14 cellular contexts compared by ENCODE assay signal in genomic region chr6:31576897-31577341, GRCh38. TPM values are rescaled to one million over a fixed set of nuclear protein-coding genes. Genes with fewer than 3 reads are reported as not detected.
DNase-seq lines count a peak whose midpoint lies in the region; ATAC-seq and TF ChIP-seq lines count a peak whose summit lies in the region.
"Had no signal": no experiment of that assay in that cellular context is flagged by ENCODE, and none has a peak within 500 bp of the region (broad histone marks: within the 10 kb centered on the region; RNA-seq: fewer than 3 reads in every experiment).

No MANE protein-coding gene starts in this region.

- peaks cover 0 to 31% (median 17%) of the 10 kb centered on the region in 11 experiments; a peak in 15 of 22 replicates for H4K20me1 ChIP-seq in BLaER1 treated with 17β-estradiol and CSF1 and Interleukin-3, amounts not matched to agents 10 nM and 100 nM

- H3K9ac ChIP-seq in BLaER1 treated with 17β-estradiol and CSF1 and Interleukin-3, amounts not matched to agents 10 nM and 100 nM: peak overlapping the region; percentile 82 to 94 (median 87)

- intact Hi-C loops in Right ventricle myocardium inferior (cut with DNase I): no loop called here

- H3K9me3 Mint-ChIP-seq in activated T-cell treated with anti-CD3 and anti-CD28 coated beads, Interleukin-2, amount 50 U/mL, for 24 hours: no peaks in the 10 kb centered on the region
- H3K9me3 Mint-ChIP-seq in naive B cell: no peaks in the 10 kb centered on the region

- H3K27me3 ChIP-seq in BLaER1 treated with 17β-estradiol and CSF1 and Interleukin-3, amounts not matched to agents 10 nM and 100 nM: no peaks in the 10 kb centered on the region

- peak overlapping the region in 10 of 11 experiments; percentile 74 to 93 (median 86); a peak in 19 of 22 replicates for H3K27ac ChIP-seq in BLaER1 treated with 17β-estradiol and CSF1 and Interleukin-3, amounts not matched to agents 10 nM and 100 nM
- H3K27ac ChIP-seq: C4-2B, suprapubic skin, VCaP had no signal

- H3K4me3 Mint-ChIP-seq in activated T-cell treated with anti-CD3 and anti-CD28 coated beads, Interleukin-2, amount 50 U/mL, for 24 hours: peak overlapping the region; percentile 97
- peak overlapping the region; percentile 89 to 100 (median 98) for H3K4me3 Mint-ChIP-seq in naive B cell

- ATAC-seq in naive B cell (ENCODE audit: low read depth in 2 of 2) (no peak), Right ventricle myocardium inferior (no peak)

- H3K36me3 ChIP-seq in BLaER1 treated with 17β-estradiol and CSF1 and Interleukin-3, amounts not matched to agents 10 nM and 100 nM: peaks cover 18 to 28% (median 26%) of the 10 kb centered on the region in 11 experiments
- H3K36me3 ChIP-seq: suprapubic skin had no signal

- H3K36me3 Mint-ChIP-seq in activated T-cell treated with anti-CD3 and anti-CD28 coated beads, Interleukin-2, amount 50 U/mL, for 24 hours (ENCODE audit: low read depth): peaks cover 92% of the 10 kb centered on the region
- peaks cover 6 to 23% of the 10 kb centered on the region in 2 donors for H3K36me3 Mint-ChIP-seq in naive B cell

- no peaks in the 10 kb centered on the region for H3K27me3 Mint-ChIP-seq in activated T-cell treated with anti-CD3 and anti-CD28 coated beads, Interleukin-2, amount 50 U/mL, for 24 hours
- no peaks in the 10 kb centered on the region for H3K27me3 Mint-ChIP-seq in naive B cell

- TF ChIP-seq CTCF in GM20000 (IDR thresholded peaks at IDR 0.05; ENCODE audit: extremely low read depth, missing control alignments): no peak

- peaks cover 78% of the 10 kb centered on the region for H3K4me1 Mint-ChIP-seq in activated T-cell treated with anti-CD3 and anti-CD28 coated beads, Interleukin-2, amount 50 U/mL, for 24 hours (ENCODE audit: low read depth)
- peaks cover 84 to 95% (median 85%) of the 10 kb centered on the region in 3 donors for H3K4me1 Mint-ChIP-seq in naive B cell

- peak overlapping the region; percentile 71 to 89 (median 85) for H3K4me3 ChIP-seq in BLaER1 treated with 17β-estradiol and CSF1 and Interleukin-3, amounts not matched to agents 10 nM and 100 nM

- H3K9me3 ChIP-seq in BLaER1 treated with 17β-estradiol and CSF1 and Interleukin-3, amounts not matched to agents 10 nM and 100 nM (replicated peaks in 1 of 11): no peaks in the 10 kb centered on the region
- H3K9me3 ChIP-seq: suprapubic skin had no signal

- H3K27ac Mint-ChIP-seq in activated T-cell treated with anti-CD3 and anti-CD28 coated beads, Interleukin-2, amount 50 U/mL, for 24 hours: peak overlapping the region; percentile 99
- peak overlapping the region; percentile 6 to 99 (median 92) for H3K27ac Mint-ChIP-seq in naive B cell

- H3K4me1 ChIP-seq in BLaER1 treated with 17β-estradiol and CSF1 and Interleukin-3, amounts not matched to agents 10 nM and 100 nM: peaks cover 78 to 97% (median 93%) of the 10 kb centered on the region in 10 experiments

- DNase-seq in GM20000 (ENCODE audit: low spot score) (peak; percentile 61), naive B cell (no peak), Right ventricle myocardium inferior (ENCODE audit: missing footprints) (no peak), AG08396 (ENCODE audit: low spot score) (no peak), NCI-H526 treated with DMSO at 0.1 percent for 48 hours (lab: John Stamatoyannopoulos, UW) (no peak), NCI-H1417 (lab: John Stamatoyannopoulos, UW) (no peak)
- DNase-seq in activated T-cell treated with anti-CD3 and anti-CD28 coated beads, Interleukin-2, amount 50 U/mL, for 24 hours: peak; percentile 72
- DNase-seq: KG1 had no signal

- peak overlapping the region; percentile 90 to 100 (median 96) for H3K4me2 ChIP-seq in BLaER1 treated with 17β-estradiol and CSF1 and Interleukin-3, amounts not matched to agents 10 nM and 100 nM

RNA-seq across cellular contexts. Expression of gene TNF, which starts 1.6 kb away (rescaled TPM):
- 1 to 10 TPM; 1.1 to 5.2 (median 2.6) TPM for polyA plus RNA-seq in naive B cell (ENCODE audit: low read depth in 6 of 6)
- 0.51 TPM for total RNA-seq in Right ventricle myocardium inferior

RNA-seq across cellular contexts. Expression of gene LTA, which starts 4.8 kb away (rescaled TPM):
- polyA plus RNA-seq in naive B cell (ENCODE audit: low read depth in 6 of 6): 10 to 100 TPM in 5 of 6 donors, 1 to 10 TPM in 1; 6.6 to 26.0 (median 19.4) TPM
- total RNA-seq in Right ventricle myocardium inferior: not detected
- total RNA-seq: fibroblast of villous mesenchyme, lower leg skin had no signal

RNA-seq across cellular contexts. Expression of gene LTB, which starts 5.3 kb away (rescaled TPM):
- 1,000 to 10,000 TPM; 1,940 to 3,141 (median 2,206) TPM for polyA plus RNA-seq in naive B cell (ENCODE audit: low read depth in 6 of 6)
- 1.6 TPM for total RNA-seq in Right ventricle myocardium inferior
- total RNA-seq: fibroblast of villous mesenchyme, suprapubic skin had no signal

RNA-seq across cellular contexts. Expression of gene LST1, which starts 9.2 kb away (rescaled TPM):
- polyA plus RNA-seq in naive B cell (ENCODE audit: low read depth in 6 of 6): 10 to 100 TPM; 28.2 to 78.2 (median 35.2) TPM
- 9.0 TPM for total RNA-seq in Right ventricle myocardium inferior
- total RNA-seq: fibroblast of villous mesenchyme had no signal

RNA-seq across cellular contexts. Expression of gene NCR3, which starts 15.9 kb away (rescaled TPM):
- polyA plus RNA-seq in naive B cell (ENCODE audit: low read depth in 6 of 6): 100 to 1,000 TPM in 5 of 6 donors, 10 to 100 TPM in 1; 84.4 to 158 (median 108) TPM
- 0.49 TPM for total RNA-seq in Right ventricle myocardium inferior
- total RNA-seq: fibroblast of villous mesenchyme, lower leg skin, suprapubic skin had no signal

Comparison
In these comparisons a context has a peak if more than half of its experiments do, and no peak if none do; other contexts are left out.
1. DNase-seq: peak in GM20000 (single experiment) and activated T-cell treated with anti-CD3 and anti-CD28 coated beads, Interleukin-2, amount 50 U/mL, for 24 hours (single experiment); none in naive B cell (single experiment), Right ventricle myocardium inferior (single experiment), AG08396 (single experiment), NCI-H526 treated with DMSO at 0.1 percent for 48 hours (single experiment) and NCI-H1417 (0 of 3).